In the genomic region with DNA sequence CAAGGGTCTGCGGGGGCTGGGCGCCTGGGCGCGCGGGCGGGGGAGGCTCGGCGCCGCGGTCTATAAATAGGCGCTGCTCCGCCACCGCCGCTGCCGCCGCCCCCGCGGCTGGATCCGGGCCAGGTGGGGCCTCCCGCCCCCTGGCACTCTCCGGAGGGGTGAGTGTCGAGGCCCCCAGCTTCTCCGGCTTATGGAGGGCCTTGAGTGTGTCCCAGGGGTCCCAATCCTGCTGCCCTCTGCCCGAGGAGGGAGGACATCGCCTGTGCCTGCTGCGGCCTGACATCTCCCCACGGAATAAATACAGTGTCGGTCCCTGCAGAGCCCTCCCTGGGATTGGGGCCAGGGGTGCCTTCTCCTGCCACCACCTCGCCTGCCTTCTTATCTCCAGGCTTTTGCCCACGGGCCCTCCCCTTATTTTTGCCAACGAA, we compare ENCODE assay signal across 1 cellular context.
A peak's percentile ranks its signal among the peaks of the same experiment; 100 is the strongest.
TF ChIP-seq lines count a peak whose summit lies in the region.

No MANE protein-coding gene starts in this region.

TF ChIP-seq in GM12878, 131 proteins besides CTCF, POLR2A, EP300 and RAD21:
- peak; percentile 67 for TF ChIP-seq MEF2A (IDR thresholded peaks at IDR 0.05; ENCODE audit: insufficient read depth, low read depth, low read length)
- TF ChIP-seq EGR1 (IDR thresholded peaks at IDR 0.05; ENCODE audit: borderline replicate concordance in 1 of 2, low read depth in 2 of 2, low read length in 2 of 2), result peak in 1 of 2 experiments; percentile 80; a peak in 2 of 3 replicates
- TF ChIP-seq ZNF384 (IDR thresholded peaks at IDR 0.05; ENCODE audit: borderline replicate concordance, low read depth, low read length), result no peak
TF ChIP-seq in GM12878: peak in this region for 2.
